8 cellular contexts compared by ENCODE assay signal in the genomic region with DNA sequence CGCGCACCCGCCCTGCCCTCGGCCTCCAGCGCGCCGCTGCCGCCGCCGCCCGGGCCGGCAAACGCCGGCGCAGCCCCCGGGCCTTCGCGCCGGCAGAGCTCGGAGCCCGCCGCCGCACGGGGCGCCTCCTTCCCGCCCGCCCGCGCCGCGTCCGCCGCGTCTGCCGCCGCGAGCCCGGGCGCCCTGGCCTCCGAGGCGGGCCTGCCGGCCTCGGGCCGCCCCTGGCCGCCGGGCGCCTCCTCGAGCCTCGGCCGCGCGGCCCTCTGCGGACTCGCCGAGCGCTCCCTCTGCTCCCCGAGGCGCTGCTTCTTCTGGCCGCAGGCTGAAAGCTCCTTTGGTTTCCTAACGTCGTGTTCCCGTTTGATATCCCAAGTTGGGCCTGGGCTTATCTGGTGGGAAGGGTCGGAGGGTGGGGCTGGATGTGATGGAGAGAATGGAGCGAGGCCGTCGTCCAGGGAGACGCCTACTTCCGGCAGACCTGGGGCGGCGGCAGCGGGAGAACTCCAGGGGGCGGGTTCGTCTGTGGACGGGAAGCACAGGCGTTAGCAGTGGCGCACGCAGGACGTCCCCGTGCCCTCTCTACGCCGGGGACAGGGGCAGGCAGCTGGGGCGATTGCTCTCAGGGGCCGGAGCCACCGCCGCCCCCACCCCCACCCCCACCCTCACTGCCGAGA.
A peak's percentile ranks its signal among the peaks of the same experiment; 100 is the strongest.
DNase-seq lines count a peak whose midpoint lies in the region; ATAC-seq and TF ChIP-seq lines count a peak whose summit lies in the region.

No MANE protein-coding gene starts in this region.

- no peaks in the 10 kb centered on the region for H3K36me3 Mint-ChIP-seq in activated naive CD8-positive, alpha-beta T cell treated with anti-CD3 and anti-CD28 coated beads, Interleukin-2, amount 50 U/mL, for 24 hours (ENCODE audit: low read depth)

- peak overlapping the region; percentile 63 for H3K27ac Mint-ChIP-seq in activated naive CD8-positive, alpha-beta T cell treated with anti-CD3 and anti-CD28 coated beads, Interleukin-2, amount 50 U/mL, for 24 hours

- TF ChIP-seq CTCF in GM10266 (IDR thresholded peaks at IDR 0.05; ENCODE audit: control insufficient read depth, insufficient read depth, low read depth, missing control alignments) (peak; percentile 11), uterus (IDR thresholded peaks at IDR 0.05) (peak in 1 of 4 experiments; percentile 26)

- peaks cover 10% of the 10 kb centered on the region for H3K4me1 Mint-ChIP-seq in activated naive CD8-positive, alpha-beta T cell treated with anti-CD3 and anti-CD28 coated beads, Interleukin-2, amount 50 U/mL, for 24 hours

- intact Hi-C loops in cardiac septum (cut with DNase I), result no loop called here
- intact Hi-C loops in uterus (cut with DNase I; ENCODE audit: low total_unique reads), result no loop called here

- peak; percentile 39 to 64 for TF ChIP-seq POLR2A in uterus (IDR thresholded peaks at IDR 0.05)

- H3K27ac ChIP-seq in uterus, result peak overlapping the region; percentile 92 to 100

- H3K4me3 ChIP-seq in uterus, result peak overlapping the region; percentile 58 to 69

- no peaks in the 10 kb centered on the region for H3K27me3 ChIP-seq in uterus

- peaks cover 19% of the 10 kb centered on the region for H3K27me3 Mint-ChIP-seq in activated naive CD8-positive, alpha-beta T cell treated with anti-CD3 and anti-CD28 coated beads, Interleukin-2, amount 50 U/mL, for 24 hours

- DNase-seq in GM10266 (ENCODE audit: extremely low spot score) (peak; percentile 85), MV-4-11 (lab: John Stamatoyannopoulos, UW) (peak; percentile 63), SKM-1 treated with dmso at 0.1 percent for 144 hours (lab: John Stamatoyannopoulos, UW; ENCODE audit: unreplicated experiment) (peak; percentile 85), cardiac septum (ENCODE audit: low spot score) (peak; percentile 96), pons (ENCODE audit: low spot score) (peak; percentile 80), uterus (peak; percentile 91 to 92)
- DNase-seq in activated naive CD8-positive, alpha-beta T cell treated with anti-CD3 and anti-CD28 coated beads, Interleukin-2, amount 50 U/mL, for 24 hours, result peak; percentile 71

- H3K9me3 ChIP-seq in uterus, result no peaks in the 10 kb centered on the region

- H3K4me3 Mint-ChIP-seq in activated naive CD8-positive, alpha-beta T cell treated with anti-CD3 and anti-CD28 coated beads, Interleukin-2, amount 50 U/mL, for 24 hours, result peak overlapping the region; percentile 81

- H3K9me3 Mint-ChIP-seq in activated naive CD8-positive, alpha-beta T cell treated with anti-CD3 and anti-CD28 coated beads, Interleukin-2, amount 50 U/mL, for 24 hours, result no peaks in the 10 kb centered on the region

- no peaks in the 10 kb centered on the region for H3K36me3 ChIP-seq in uterus

- ATAC-seq in HG02571 (IDR thresholded peaks at IDR 0.05; ENCODE audit: unreplicated experiment), result peak; percentile 91
- peak; percentile 85 for ATAC-seq in activated naive CD8-positive, alpha-beta T cell treated with anti-CD3 and anti-CD28 coated beads, Interleukin-2, amount 50 U/mL, for 24 hours

- no peaks in the 10 kb centered on the region for H3K4me1 ChIP-seq in uterus

Comparison
In these comparisons a context has a peak if more than half of its experiments do, and no peak if none do; other contexts are left out.
1. Peak in every context shown above with its lines: DNase-seq, ATAC-seq, H3K4me3 ChIP-seq and H3K27ac ChIP-seq.